In the genomic region with DNA sequence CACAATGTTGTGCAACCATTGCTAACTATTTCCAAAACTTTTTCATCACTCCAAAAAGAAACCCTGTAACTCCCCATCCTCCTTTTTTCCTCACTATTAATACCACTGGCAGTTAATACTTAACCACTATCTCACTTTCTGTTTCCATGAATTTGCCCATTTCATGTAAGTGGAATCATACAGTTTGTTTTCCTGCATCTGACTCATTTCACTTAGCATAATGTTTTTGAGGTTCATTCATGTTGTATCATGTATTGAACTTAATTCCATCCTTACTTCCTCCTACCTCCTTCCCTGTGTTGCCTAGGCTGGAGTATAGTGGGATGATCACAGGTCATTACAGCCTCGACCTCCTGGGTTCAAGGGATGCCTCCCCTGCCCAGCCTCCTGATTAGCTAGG, we compare ENCODE assay signal across 23 cellular contexts.
A peak's percentile ranks its signal among the peaks of the same experiment; 100 is the strongest.
DNase-seq lines count a peak whose midpoint lies in the region; ATAC-seq, FAIRE-seq and TF ChIP-seq lines count a peak whose summit lies in the region.
"Had no signal": no experiment of that assay in that cellular context is flagged by ENCODE, and none has a peak within 500 bp of the region (broad histone marks: within the 10 kb centered on the region; RNA-seq: fewer than 3 reads in every experiment).

No MANE protein-coding gene starts in this region.

- no peak overlapping the region for H3K4me2 ChIP-seq in IMR-90 (ENCODE audit: low read depth, low read length)
- H3K4me2 ChIP-seq in H1 (ENCODE audit: insufficient read depth in 1 of 2, low read depth in 2 of 2, low read length in 2 of 2): no peak overlapping the region
- H3K4me2 ChIP-seq: BLaER1 treated with 17β-estradiol and CSF1 and Interleukin-3, amounts not matched to agents 10 nM and 100 nM; smooth muscle cell had no signal

- H2BK5ac ChIP-seq in IMR-90 (ENCODE audit: low read depth, low read length, poor library complexity, severe bottlenecking): no peak overlapping the region
- no peak overlapping the region for H2BK5ac ChIP-seq in H1 (ENCODE audit: low read depth, low read length)

- CTCF ChIA-PET in IMR-90 (lab: Yijun Ruan, JAX): no interaction called here
- CTCF ChIA-PET in H1 (lab: Charles Lee; ENCODE audit: partially characterized antibody): no interaction called here

- peak overlapping the region in 1 of 2 experiments; percentile 27; a peak in 1 of 4 replicates for H4K8ac ChIP-seq in IMR-90 (ENCODE audit: low read depth in 2 of 2, low read length in 2 of 2)
- H4K8ac ChIP-seq in H1 (ENCODE audit: extremely low read depth, insufficient read depth, low read length): peak overlapping the region; percentile 65; the same call in 1 of the 2 replicates

- no peaks in the 10 kb centered on the region for H3K9me3 Mint-ChIP-seq in memory B cell
- H3K9me3 Mint-ChIP-seq: naive B cell had no signal

- peaks cover 31% of the 10 kb centered on the region for H3K4me1 Mint-ChIP-seq in memory B cell

- no peaks in the 10 kb centered on the region for H3K27me3 Mint-ChIP-seq in memory B cell
- H3K27me3 Mint-ChIP-seq: naive B cell had no signal

- dilution Hi-C loops in IMR-90 (cut with HindIII; ENCODE audit: low sequenced_read_pairs, unreplicated experiment): no loop called here

- H3K4me3 ChIP-seq in IMR-90 (ENCODE audit: insufficient read depth, low read depth, low read length): no peak overlapping the region
- H3K4me3 ChIP-seq in H1 (ENCODE audit: extremely low read depth in 1 of 4, insufficient read depth in 2 of 4, low read depth in 3 of 4, low read length in 4 of 4): no peak overlapping the region
- H3K4me3 ChIP-seq: BLaER1 treated with 17β-estradiol and CSF1 and Interleukin-3, amounts not matched to agents 10 nM and 100 nM; colonic mucosa; lower lobe of right lung; prostate gland; SJSA1; smooth muscle cell had no signal

- no peaks in the 10 kb centered on the region for H3K23me2 ChIP-seq in H1 (ENCODE audit: low read depth, low read length)

- H2AFZ ChIP-seq in IMR-90 (replicated peaks; ENCODE audit: low read length, poor library complexity) (no peak overlapping the region), H1 (ENCODE audit: low read length) (no peak overlapping the region)

- peaks cover 1% of the 10 kb centered on the region; the same call in 1 of the 2 replicates for H3K4me1 ChIP-seq in IMR-90 (ENCODE audit: control insufficient read depth, insufficient read depth, low read length)
- no peaks in the 10 kb centered on the region for H3K4me1 ChIP-seq in H1 (replicated peaks in 1 of 4; ENCODE audit: control insufficient read depth in 3 of 4, insufficient read depth in 4 of 4, low read length in 3 of 4)
- H3K4me1 ChIP-seq: BLaER1 treated with 17β-estradiol and CSF1 and Interleukin-3, amounts not matched to agents 10 nM and 100 nM; colonic mucosa; lower lobe of right lung; prostate gland; SJSA1 had no signal

- DNase-seq in DMS53 (lab: John Stamatoyannopoulos, UW) (peak; percentile 4), DMS53 treated with DMSO at 0.1 percent for 48 hours (lab: John Stamatoyannopoulos, UW; ENCODE audit: unreplicated experiment) (no peak), IMR-90 (peak; percentile 49), H1 (ENCODE audit: low read depth in 1 of 2, low spot score in 2 of 2) (no peak), memory B cell (ENCODE audit: low spot score in 2 of 2) (no peak), MV-4-11 (lab: John Stamatoyannopoulos, UW) (no peak)
- DNase-seq: aorta, colonic mucosa, KG1, lower lobe of right lung, naive B cell, NCI-H1105, NCI-H2107, NCI-H69, trophoblast cell had no signal

- peak overlapping the region; percentile 69; the same call in 1 of the 2 replicates for H3K27ac ChIP-seq in IMR-90 (ENCODE audit: insufficient read depth, low read length)
- no peak overlapping the region for H3K27ac ChIP-seq in H1 (ENCODE audit: low read depth, low read length)
- H3K27ac ChIP-seq: 22Rv1; BLaER1 treated with 17β-estradiol and CSF1 and Interleukin-3, amounts not matched to agents 10 nM and 100 nM; colonic mucosa; lower lobe of right lung; prostate gland; SJSA1 had no signal

- H3K9me1 ChIP-seq in IMR-90 (ENCODE audit: insufficient read depth, low read length): no peaks in the 10 kb centered on the region

- in situ Hi-C loops in IMR-90 (cut with MboI; ENCODE audit: low sequenced_read_pairs): no loop called here

- H3K23ac ChIP-seq in IMR-90 (ENCODE audit: low read depth, low read length): no peak overlapping the region; the same call in 1 of the 2 replicates
- H3K23ac ChIP-seq in H1 (ENCODE audit: insufficient read length): no peak overlapping the region

- no peaks in the 10 kb centered on the region for H3K27me3 ChIP-seq in IMR-90 (ENCODE audit: control insufficient read depth, insufficient read depth, low read length)
- no peaks in the 10 kb centered on the region for H3K27me3 ChIP-seq in H1 (replicated peaks in 1 of 4; ENCODE audit: control insufficient read depth in 3 of 4, extremely low read depth in 1 of 4, insufficient read depth in 3 of 4, low read length in 3 of 4)
- H3K27me3 ChIP-seq: BLaER1 treated with 17β-estradiol and CSF1 and Interleukin-3, amounts not matched to agents 10 nM and 100 nM; colonic mucosa; SJSA1 had no signal

- H3K27ac Mint-ChIP-seq in memory B cell: peak overlapping the region; percentile 3

- H2BK120ac ChIP-seq in IMR-90 (ENCODE audit: low read depth, low read length): no peak overlapping the region
- H2BK120ac ChIP-seq in H1 (replicated peaks; ENCODE audit: low read depth, low read length): no peak overlapping the region

- no peak for TF ChIP-seq EP300 in H1 (IDR thresholded peaks at IDR 0.05; ENCODE audit: borderline replicate concordance in 1 of 2, low read depth in 2 of 2, low read length in 2 of 2)

- intact Hi-C loops in IMR-90 (cut with micrococcal nuclease): no loop called here

- H3K79me1 ChIP-seq in IMR-90 (ENCODE audit: low read depth in 1 of 2, low read length in 2 of 2) (no peaks in the 10 kb centered on the region; a peak in 1 of 4 replicates), H1 (ENCODE audit: low read depth, low read length) (no peaks in the 10 kb centered on the region)

- H3K36me3 Mint-ChIP-seq in memory B cell: peaks cover 13% of the 10 kb centered on the region

- TF ChIP-seq RAD21 in IMR-90 (IDR thresholded peaks at IDR 0.05; ENCODE audit: low read length): no peak
- TF ChIP-seq RAD21 in H1 (IDR thresholded peaks at IDR 0.05 in 1 of 2, conservative IDR thresholded peaks at IDR 0.05 in 1 of 2; ENCODE audit: low read depth in 2 of 2, low read length in 2 of 2): no peak

- FAIRE-seq in H1 (lab: Jason Lieb, UNC): no peak
- FAIRE-seq: H54 had no signal

- H2BK15ac ChIP-seq in IMR-90 (ENCODE audit: low read depth, low read length): no peak overlapping the region
- no peak overlapping the region for H2BK15ac ChIP-seq in H1 (ENCODE audit: low read length)

- H3K4ac ChIP-seq in IMR-90 (ENCODE audit: low read depth, low read length) (no peak overlapping the region), H1 (replicated peaks; ENCODE audit: insufficient read length, low read depth, low read length) (no peak overlapping the region)

- WGBS in IMR-90 (ENCODE audit: extremely low coverage in 2 of 2, insufficient read length in 1 of 2), 2 experiments: no CpG with 5 or more reads among the region's 1 CpG
- WGBS in H1 (ENCODE audit: extremely low coverage in 1 of 2, insufficient coverage in 1 of 2, insufficient read length in 1 of 2, insufficient replicate concordance in 2 of 2, low coverage in 1 of 2, low lambda C conversion rate in 2 of 2, missing lambda C conversion rate in 1 of 2), 2 experiments: 80% methylated on average over 1 of the region's 1 CpG; no CpG with 5 or more reads in 1 of the 2 experiments

- H4K20me1 ChIP-seq in IMR-90 (ENCODE audit: insufficient read depth, low read length) (no peaks in the 10 kb centered on the region), H1 (replicated peaks in 1 of 2; ENCODE audit: control insufficient read depth in 1 of 2, insufficient read depth in 2 of 2, low read length in 2 of 2) (no peaks in the 10 kb centered on the region)

- H3K9me3 ChIP-seq in IMR-90 (ENCODE audit: control insufficient read depth, insufficient read depth, low read length) (no peaks in the 10 kb centered on the region), H1 (ENCODE audit: insufficient read depth in 2 of 2, low read depth in 1 of 2, low read length in 1 of 2) (no peaks in the 10 kb centered on the region)
- H3K9me3 ChIP-seq: colonic mucosa, lower lobe of right lung, prostate gland had no signal

- H3K14ac ChIP-seq in IMR-90 (replicated peaks; ENCODE audit: low read depth, low read length) (no peak overlapping the region), H1 (ENCODE audit: insufficient read length) (no peak overlapping the region)

- TF ChIP-seq POLR2A in IMR-90 (IDR thresholded peaks at IDR 0.05; ENCODE audit: low read depth, low read length) (no peak), H1 (IDR thresholded peaks at IDR 0.05; ENCODE audit: control extremely low read depth in 1 of 2, low read depth in 2 of 2, low read length in 2 of 2) (no peak)

- no peak overlapping the region for H2BK20ac ChIP-seq in IMR-90 (ENCODE audit: low read depth, low read length)
- no peak overlapping the region for H2BK20ac ChIP-seq in H1 (ENCODE audit: low read length)

- no peak overlapping the region for H2AK5ac ChIP-seq in IMR-90 (ENCODE audit: low read depth, low read length)
- H2AK5ac ChIP-seq in H1 (ENCODE audit: low read depth, low read length): no peak overlapping the region

- no peak overlapping the region for H2BK12ac ChIP-seq in H1 (ENCODE audit: low read depth, low read length)

- ATAC-seq in IMR-90 (ENCODE audit: low read depth): peak; percentile 72
- no peak for ATAC-seq in memory B cell (ENCODE audit: low read depth)
- ATAC-seq in HG03025 (IDR thresholded peaks at IDR 0.05; ENCODE audit: low FRiP score, unreplicated experiment): no peak
- no peak for ATAC-seq in HG03095 (IDR thresholded peaks at IDR 0.05; ENCODE audit: unreplicated experiment)
- ATAC-seq: lower lobe of right lung had no signal

- H3K56ac ChIP-seq in IMR-90 (ENCODE audit: extremely low read depth, insufficient read depth, low read length): no peak overlapping the region
- H3K56ac ChIP-seq in H1 (replicated peaks; ENCODE audit: insufficient read length, low read depth, low read length): no peak overlapping the region

- TF ChIP-seq CTCF in IMR-90 (conservative IDR thresholded peaks at IDR 0.05; ENCODE audit: low read depth, low read length) (no peak), H1 (IDR thresholded peaks at IDR 0.05; ENCODE audit: control extremely low read depth in 1 of 3, insufficient read depth in 1 of 3, low read depth in 1 of 3, low read length in 3 of 3) (no peak)

- H3K36me3 ChIP-seq in IMR-90 (ENCODE audit: control insufficient read depth, insufficient read depth, low read length) (no peaks in the 10 kb centered on the region), H1 (ENCODE audit: control insufficient read depth in 2 of 4, insufficient read depth in 4 of 4, low read length in 3 of 4) (peaks cover 0 to 5% (median 1%) of the 10 kb centered on the region in 4 experiments; a peak in 3 of 8 replicates)
- H3K36me3 ChIP-seq: colonic mucosa, lower lobe of right lung, prostate gland, SJSA1 had no signal

- H4K5ac ChIP-seq in IMR-90 (ENCODE audit: low read depth, low read length) (no peak overlapping the region; the same call in 1 of the 2 replicates), H1 (ENCODE audit: insufficient read length, low read depth, low read length) (no peak overlapping the region)

- H3K18ac ChIP-seq in IMR-90 (ENCODE audit: low read depth, low read length) (no peak overlapping the region), H1 (ENCODE audit: extremely low read depth, low read length) (no peak overlapping the region)

- BruUV-seq in IMR-90 (replicated peaks; lab: Mats Ljungman, UMichigan): no TSS peak

- no peak overlapping the region for H3K9ac ChIP-seq in IMR-90 (ENCODE audit: low read depth, low read length)
- H3K9ac ChIP-seq in H1 (replicated peaks in 1 of 4; ENCODE audit: extremely low read depth in 1 of 4, low read depth in 3 of 4, low read length in 3 of 4): no peak overlapping the region
- H3K9ac ChIP-seq: BLaER1 treated with 17β-estradiol and CSF1 and Interleukin-3, amounts not matched to agents 10 nM and 100 nM had no signal

- POLR2A ChIA-PET in IMR-90 (lab: Charles Lee; ENCODE audit: unreplicated experiment): no interaction called here
- POLR2A ChIA-PET in H1 (lab: Charles Lee; ENCODE audit: partially characterized antibody): no interaction called here

- H4K91ac ChIP-seq in IMR-90 (ENCODE audit: insufficient read depth, low read depth, low read length): no peak overlapping the region
- H4K91ac ChIP-seq in H1 (replicated peaks; ENCODE audit: insufficient read length, low read length): no peak overlapping the region

- H3K4me3 Mint-ChIP-seq in memory B cell: no peak overlapping the region

- peak overlapping the region; percentile 13 for H2AK9ac ChIP-seq in IMR-90 (replicated peaks; ENCODE audit: low read depth, low read length, poor library complexity)

- H3K79me2 ChIP-seq in H1 (ENCODE audit: control insufficient read depth in 1 of 2, insufficient read depth in 2 of 2, low read length in 2 of 2): peaks cover 0 to 36% of the 10 kb centered on the region in 2 experiments; a peak in 2 of 4 replicates

Comparison
In these comparisons a context has a peak if more than half of its experiments do, and no peak if none do; other contexts are left out.
1. DNase-seq: peak in DMS53 (single experiment) and IMR-90 (single experiment); none in DMS53 treated with DMSO at 0.1 percent for 48 hours (single experiment), H1 (0 of 2), memory B cell (0 of 2) and MV-4-11 (single experiment).